In genomic region chr2:120601566-120601965, GRCh38 we compare ENCODE assay signal across 16 cellular contexts.
DNase-seq lines count a peak whose midpoint lies in the region; ATAC-seq, FAIRE-seq and TF ChIP-seq lines count a peak whose summit lies in the region.
"Had no signal": no experiment of that assay in that cellular context is flagged by ENCODE, and none has a peak within 500 bp of the region (broad histone marks: within the 10 kb centered on the region; RNA-seq: fewer than 3 reads in every experiment).

No MANE protein-coding gene starts in this region.

- H4K20me1 ChIP-seq in HepG2 (ENCODE audit: insufficient read depth, low read length) (peaks cover 5% of the 10 kb centered on the region; the same call in 1 of the 2 replicates), osteoblast (ENCODE audit: insufficient read depth, low read length) (no peaks in the 10 kb centered on the region), PC-9 (ENCODE audit: insufficient read depth) (no peaks in the 10 kb centered on the region)

- FAIRE-seq in HepG2 (lab: Jason Lieb, UNC) (no peak), kidney (lab: Jason Lieb, UNC) (no peak)
- FAIRE-seq: A549, GM19239, H1 had no signal

- TF ChIP-seq CTCF in right lobe of liver (IDR thresholded peaks at IDR 0.05) (no peak), HepG2 (CRISPR knock-in tag; IDR thresholded peaks at IDR 0.05) (no peak), kidney (IDR thresholded peaks at IDR 0.05; ENCODE audit: borderline replicate concordance, extremely low read depth, insufficient read depth) (no peak), osteoblast (IDR thresholded peaks at IDR 0.05; ENCODE audit: extremely low read depth, low read depth, low read length) (no peak), tibial artery (IDR thresholded peaks at IDR 0.05) (no peak), PC-9 (conservative IDR thresholded peaks at IDR 0.05) (no peak)

- no peaks in the 10 kb centered on the region for H3K79me2 ChIP-seq in HepG2 (ENCODE audit: insufficient read depth, low read length)
- no peaks in the 10 kb centered on the region for H3K79me2 ChIP-seq in osteoblast (ENCODE audit: insufficient read depth, low read length)
- no peaks in the 10 kb centered on the region for H3K79me2 ChIP-seq in PC-9 (ENCODE audit: low read depth)

- POLR2A ChIA-PET in HepG2 (lab: Yijun Ruan, JAX) (no interaction called here), PC-9 (lab: Charles Lee; ENCODE audit: unreplicated experiment) (no interaction called here)

- in situ Hi-C loops in HepG2 (cut with HindIII; ENCODE audit: extremely low pct_ligation_motif_present, low pct_unique_long_range_greater_than_20kb): no loop called here

- TF ChIP-seq POLR2A in right lobe of liver (IDR thresholded peaks at IDR 0.05): no peak
- no peak for TF ChIP-seq POLR2A in HepG2 (IDR thresholded peaks at IDR 0.05; ENCODE audit: insufficient read depth in 1 of 2, low read depth in 2 of 2, low read length in 2 of 2)

- H3K4me2 ChIP-seq in HepG2 (ENCODE audit: low read depth, low read length) (no peak overlapping the region), osteoblast (ENCODE audit: insufficient read depth, low read length) (no peak overlapping the region), PC-9 (no peak overlapping the region)
- H3K4me2 ChIP-seq: A549 had no signal

- CTCF ChIA-PET in HepG2 (lab: Yijun Ruan, JAX; ENCODE audit: low intra/inter-chr PET ratio, low total read pairs) (no interaction called here), PC-9 (lab: Charles Lee) (no interaction called here)

- no peak overlapping the region for H3K9ac ChIP-seq in HepG2 (ENCODE audit: insufficient read depth, low read depth, low read length)
- H3K9ac ChIP-seq in kidney (ENCODE audit: low read length in 2 of 2): no peak overlapping the region

- peaks cover 18% of the 10 kb centered on the region; the same call in 1 of the 2 replicates for H3F3A ChIP-seq in PC-9 (ENCODE audit: insufficient read depth, low read depth)

- peaks cover 0 to 13% (median 6%) of the 10 kb centered on the region in 4 donors for H3K4me1 ChIP-seq in right lobe of liver
- H3K4me1 ChIP-seq in HepG2 (ENCODE audit: insufficient read depth, low read length): peaks cover 13% of the 10 kb centered on the region; the same call in 1 of the 2 replicates
- no peaks in the 10 kb centered on the region for H3K4me1 ChIP-seq in kidney (ENCODE audit: control insufficient read depth in 1 of 2, insufficient read depth in 1 of 2, low read depth in 1 of 2, low read length in 2 of 2)
- H3K4me1 ChIP-seq in osteoblast (ENCODE audit: insufficient read depth, low read length): peaks cover 12% of the 10 kb centered on the region
- no peaks in the 10 kb centered on the region for H3K4me1 ChIP-seq in aorta (ENCODE audit: control insufficient read depth in 1 of 2, insufficient read depth in 2 of 2, low read length in 2 of 2)
- peaks cover 3 to 16% (median 8%) of the 10 kb centered on the region in 4 donors for H3K4me1 ChIP-seq in tibial artery
- H3K4me1 ChIP-seq in PC-9 (replicated peaks; ENCODE audit: insufficient read depth): peaks cover 7% of the 10 kb centered on the region; the same call in 1 of the 2 replicates
- H3K4me1 ChIP-seq: A549, BE2C had no signal

- ATAC-seq in right lobe of liver: no peak
- ATAC-seq in HepG2: no peak
- ATAC-seq in aorta (ENCODE audit: low FRiP score): no peak
- no peak for ATAC-seq in HG02885 (IDR thresholded peaks at IDR 0.05; ENCODE audit: poor library complexity, unreplicated experiment)
- ATAC-seq: A549 had no signal

- 80% methylated on average over 1 of the region's 9 CpGs for WGBS in right lobe of liver (ENCODE audit: insufficient coverage, low coverage, low lambda C conversion rate, missing lambda C conversion rate)
- 35% methylated on average over 7 of the region's 9 CpGs for WGBS in HepG2 (ENCODE audit: low lambda C conversion rate)
- 96 to 99% methylated on average over 9 of the region's 9 CpGs for WGBS in aorta, 2 donors

- no peak overlapping the region for H2AFZ ChIP-seq in HepG2 (ENCODE audit: low read length)
- no peak overlapping the region for H2AFZ ChIP-seq in osteoblast (ENCODE audit: low read length)
- no peak overlapping the region for H2AFZ ChIP-seq in PC-9

- H3K9me3 ChIP-seq in right lobe of liver (no peaks in the 10 kb centered on the region), HepG2 (ENCODE audit: low read length) (no peaks in the 10 kb centered on the region), kidney (ENCODE audit: control insufficient read depth in 1 of 2, low read length in 2 of 2) (no peaks in the 10 kb centered on the region), osteoblast (ENCODE audit: low read depth, low read length) (no peaks in the 10 kb centered on the region), aorta (ENCODE audit: control insufficient read depth, low read length) (no peaks in the 10 kb centered on the region), tibial artery (no peaks in the 10 kb centered on the region), PC-9 (ENCODE audit: insufficient read depth, low read depth) (no peaks in the 10 kb centered on the region)
- H3K9me3 ChIP-seq: A549, BE2C, Caco-2, HAP-1 had no signal

- no peaks in the 10 kb centered on the region for H3K36me3 ChIP-seq in right lobe of liver
- no peaks in the 10 kb centered on the region for H3K36me3 ChIP-seq in HepG2 (replicated peaks in 1 of 2; ENCODE audit: control insufficient read depth in 1 of 2, insufficient read depth in 2 of 2, low read length in 2 of 2)
- H3K36me3 ChIP-seq in kidney (ENCODE audit: control insufficient read depth in 1 of 2, insufficient read depth in 2 of 2, low read length in 2 of 2): no peaks in the 10 kb centered on the region
- H3K36me3 ChIP-seq in osteoblast (ENCODE audit: insufficient read depth, low read length): no peaks in the 10 kb centered on the region
- no peaks in the 10 kb centered on the region for H3K36me3 ChIP-seq in aorta (ENCODE audit: control insufficient read depth in 1 of 2, insufficient read depth in 2 of 2, low read length in 1 of 2)
- H3K36me3 ChIP-seq in tibial artery: no peaks in the 10 kb centered on the region
- no peaks in the 10 kb centered on the region for H3K36me3 ChIP-seq in PC-9 (ENCODE audit: low read depth)
- H3K36me3 ChIP-seq: BE2C, HAP-1 had no signal

- H3K27me3 ChIP-seq in right lobe of liver (no peaks in the 10 kb centered on the region), HepG2 (ENCODE audit: control insufficient read depth in 1 of 2, insufficient read depth in 2 of 2, low read length in 2 of 2) (peaks cover 12 to 91% of the 10 kb centered on the region in 2 experiments), osteoblast (ENCODE audit: insufficient read depth, low read length) (no peaks in the 10 kb centered on the region), aorta (ENCODE audit: control insufficient read depth in 1 of 2, insufficient read depth in 2 of 2, low read length in 1 of 2) (no peaks in the 10 kb centered on the region), tibial artery (no peaks in the 10 kb centered on the region), PC-9 (ENCODE audit: insufficient read depth, low read depth) (no peaks in the 10 kb centered on the region)
- H3K27me3 ChIP-seq: BE2C had no signal

- peak in 2 of 3 donors; percentile 5 to 40 for DNase-seq in right lobe of liver
- DNase-seq in HepG2 (ENCODE audit: low spot score): no peak
- peak; percentile 45 for DNase-seq in kidney
- peak; percentile 74 for DNase-seq in osteoblast (ENCODE audit: insufficient read length, low spot score, missing footprints)
- peak; percentile 34 to 38 for DNase-seq in aorta
- DNase-seq in tibial artery: no peak
- no peak for DNase-seq in PC-9
- DNase-seq: BE2C; Caco-2; CD8-positive, alpha-beta memory T cell; GF-D8 had no signal

- intact Hi-C loops in right lobe of liver (cut with DNase I): no loop called here
- intact Hi-C loops in HepG2 (cut with micrococcal nuclease; ENCODE audit: unreplicated experiment): no loop called here
- intact Hi-C loops in kidney (cut with DNase I): no loop called here
- intact Hi-C loops in aorta (cut with DNase I): no loop called here
- intact Hi-C loops in tibial artery (cut with DNase I; ENCODE audit: low total_unique reads): no loop called here
- intact Hi-C loops in PC-9 (cut with micrococcal nuclease; ENCODE audit: unreplicated experiment): no loop called here

- H3K27ac ChIP-seq in right lobe of liver (no peak overlapping the region), HepG2 (ENCODE audit: extremely low read length, insufficient read depth, low read length) (no peak overlapping the region), kidney (ENCODE audit: low read depth in 2 of 2, low read length in 2 of 2) (no peak overlapping the region), osteoblast (ENCODE audit: low read depth, low read length) (no peak overlapping the region), aorta (ENCODE audit: low read depth in 1 of 2, low read length in 2 of 2) (no peak overlapping the region), tibial artery (no peak overlapping the region), PC-9 (no peak overlapping the region)
- H3K27ac ChIP-seq: A549 had no signal

- no peak for TF ChIP-seq EP300 in HepG2 (IDR thresholded peaks at IDR 0.05; ENCODE audit: low read depth in 2 of 2, low read length in 2 of 2)
- TF ChIP-seq EP300 in HepG2 (CRISPR knock-in tag; IDR thresholded peaks at IDR 0.05; ENCODE audit: borderline replicate concordance): no peak

- TF ChIP-seq RAD21 in HepG2 (CRISPR knock-in tag; IDR thresholded peaks at IDR 0.05): no peak

- no peaks in the 10 kb centered on the region for H3K9me2 ChIP-seq in PC-9 (ENCODE audit: insufficient read depth)

- no peak overlapping the region for H3K4me3 ChIP-seq in right lobe of liver
- no peak overlapping the region for H3K4me3 ChIP-seq in HepG2 (replicated peaks in 1 of 3; ENCODE audit: insufficient read depth in 1 of 3, low read depth in 2 of 3, low read length in 3 of 3)
- no peak overlapping the region for H3K4me3 ChIP-seq in kidney (ENCODE audit: low read length in 2 of 2)
- no peak overlapping the region for H3K4me3 ChIP-seq in osteoblast (ENCODE audit: insufficient read depth, low read length)
- H3K4me3 ChIP-seq in aorta (ENCODE audit: low read length in 2 of 2): no peak overlapping the region
- no peak overlapping the region for H3K4me3 ChIP-seq in tibial artery
- no peak overlapping the region for H3K4me3 ChIP-seq in PC-9
- H3K4me3 ChIP-seq: A549, HAP-1 had no signal

- no TSS peak for BruUV-seq in HepG2 (replicated peaks; lab: Mats Ljungman, UMichigan)
- no TSS peak for BruUV-seq in PC-9 (replicated peaks; lab: Mats Ljungman, UMichigan)

TF ChIP-seq in HepG2, 621 proteins besides CTCF, POLR2A, EP300 and RAD21 (continues in another document):
- no peak for TF ChIP-seq ZNF230 (CRISPR knock-in tag; IDR thresholded peaks at IDR 0.05)

Comparison
In these comparisons a context has a peak if more than half of its experiments do, and no peak if none do; other contexts are left out.
1. DNase-seq: peak in right lobe of liver (2 of 3), kidney (single experiment), osteoblast (single experiment) and aorta (2 of 2); none in HepG2 (single experiment), tibial artery (0 of 2) and PC-9 (0 of 2).